9 cellular contexts compared by ENCODE assay signal in the genomic region with DNA sequence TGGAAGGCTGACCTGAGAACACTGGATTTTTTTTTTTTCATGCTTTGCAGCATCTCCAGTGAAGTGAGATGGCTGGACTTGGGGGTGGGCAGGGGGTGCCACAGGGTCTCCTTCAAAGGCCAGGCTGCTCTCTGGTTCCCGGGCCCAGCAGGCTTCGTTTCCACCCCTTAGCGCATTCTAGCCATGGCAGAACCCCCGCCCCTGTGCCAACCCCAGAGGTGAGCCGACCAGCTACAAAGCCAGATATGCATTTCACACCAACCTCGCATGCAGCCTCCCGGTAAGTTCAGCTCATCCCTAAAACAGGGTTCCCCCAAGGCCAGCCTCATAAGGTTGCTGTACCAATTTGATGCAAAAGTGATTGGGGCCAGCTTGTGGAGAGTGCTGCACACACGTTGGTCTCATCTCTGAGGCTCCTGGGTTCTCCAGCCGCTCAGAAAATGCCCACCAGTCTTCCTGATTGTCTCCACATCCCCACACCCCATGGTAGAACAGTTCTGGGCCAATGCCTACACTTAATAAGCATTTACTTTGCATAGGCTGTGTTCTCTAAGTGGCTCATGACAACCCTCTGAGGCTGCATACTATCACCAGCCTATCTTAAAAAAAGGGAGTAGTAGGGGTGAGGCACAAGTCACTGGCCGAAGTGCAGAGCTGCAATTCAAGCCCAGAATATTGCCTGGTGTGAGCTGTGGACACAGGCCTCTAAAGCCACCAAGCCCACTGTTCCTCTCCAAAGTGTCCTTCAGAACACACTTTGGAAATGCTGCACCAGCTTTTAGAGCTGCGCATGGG. TPM values are rescaled to one million over a fixed set of nuclear protein-coding genes. Genes with fewer than 3 reads are reported as not detected.
DNase-seq lines count a peak whose midpoint lies in the region; ATAC-seq and TF ChIP-seq lines count a peak whose summit lies in the region.
"Had no signal": no experiment of that assay in that cellular context is flagged by ENCODE, and none has a peak within 500 bp of the region (broad histone marks: within the 10 kb centered on the region; RNA-seq: fewer than 3 reads in every experiment).

No MANE protein-coding gene starts in this region.

- TF ChIP-seq CTCF in CD4-positive, alpha-beta T cell (IDR thresholded peaks at IDR 0.05), result no peak
- TF ChIP-seq CTCF in HFFc6 (IDR thresholded peaks at IDR 0.05) (no peak), body of pancreas (IDR thresholded peaks at IDR 0.05) (no peak)

- peak overlapping the region; percentile 44 for H3K4me3 Mint-ChIP-seq in CD4-positive, alpha-beta T cell
- no peak overlapping the region for H3K4me3 Mint-ChIP-seq in HFFc6
- peak overlapping the region in 4 of 10 donors; percentile 2 to 57 (median 25) for H3K4me3 Mint-ChIP-seq in naive thymus-derived CD8-positive, alpha-beta T cell

- WGBS in body of pancreas, 2 donors, result 84 to 88% methylated on average over 11 of the region's 11 CpGs

- no peak overlapping the region for H3K4me3 ChIP-seq in body of pancreas

- peaks cover 90% of the 10 kb centered on the region for H3K4me1 ChIP-seq in body of pancreas

- CTCF ChIA-PET in CD4-positive, alpha-beta T cell (lab: Charles Lee), result no interaction called here

- no peaks in the 10 kb centered on the region for H3K27me3 ChIP-seq in CD4-positive, alpha-beta T cell (ENCODE audit: control insufficient read depth, insufficient read depth, low read length)
- no peaks in the 10 kb centered on the region for H3K27me3 ChIP-seq in body of pancreas

- DNase-seq in CD4-positive, alpha-beta T cell, result no peak
- DNase-seq in HFFc6 (no peak), body of pancreas (no peak), iPS-NIHi7 (ENCODE audit: extremely low spot score) (no peak), SHP77 treated with DMSO at 0.1 percent for 48 hours (lab: John Stamatoyannopoulos, UW) (no peak), NCI-H774 (lab: John Stamatoyannopoulos, UW) (no peak)
- no peak for DNase-seq in naive thymus-derived CD8-positive, alpha-beta T cell
- DNase-seq: activated CD4-positive, alpha-beta T cell treated with anti-CD3 and anti-CD28 coated beads, Interleukin-2, amount 50 U/mL, for 4 hours had no signal

- intact Hi-C loops in CD4-positive, alpha-beta T cell (cut with DNase I, micrococcal nuclease), result loop anchor here (2.0 to 10.0 kb wide), 3 partner anchors 21 to 47 kb away; a partner anchor contains a TSS
- intact Hi-C loops in body of pancreas (cut with DNase I), result no loop called here

- POLR2A ChIA-PET in CD4-positive, alpha-beta T cell (lab: Charles Lee), result interaction anchor here (0.7 to 3.3 kb wide), 6 partner anchors 13 to 188 kb away, joined by 3 to 28 read pairs (median 8); no protein-coding TSS in a partner anchor
- POLR2A ChIA-PET in naive thymus-derived CD8-positive, alpha-beta T cell (lab: Charles Lee), result interaction anchor here (0.8 to 5.1 kb wide), 4 partner anchors 14 to 46 kb away, joined by 3 to 35 read pairs (median 15); a partner anchor contains a TSS

- H3K9me3 Mint-ChIP-seq in CD4-positive, alpha-beta T cell, result no peaks in the 10 kb centered on the region
- no peaks in the 10 kb centered on the region for H3K9me3 Mint-ChIP-seq in HFFc6
- H3K9me3 Mint-ChIP-seq in naive thymus-derived CD8-positive, alpha-beta T cell, result no peaks in the 10 kb centered on the region

- no peaks in the 10 kb centered on the region for H3K27me3 Mint-ChIP-seq in CD4-positive, alpha-beta T cell
- H3K27me3 Mint-ChIP-seq in HFFc6 (ENCODE audit: insufficient read depth), result peaks cover 4% of the 10 kb centered on the region
- H3K27me3 Mint-ChIP-seq in naive thymus-derived CD8-positive, alpha-beta T cell, result no peaks in the 10 kb centered on the region

- no peak for ATAC-seq in CD4-positive, alpha-beta T cell (ENCODE audit: poor library complexity)
- ATAC-seq in body of pancreas (no peak), HG03457 (IDR thresholded peaks at IDR 0.05; ENCODE audit: unreplicated experiment) (no peak)
- ATAC-seq in naive thymus-derived CD8-positive, alpha-beta T cell, result no peak

- H3K36me3 Mint-ChIP-seq in CD4-positive, alpha-beta T cell (ENCODE audit: low read depth), result peaks cover 31% of the 10 kb centered on the region
- H3K36me3 Mint-ChIP-seq in HFFc6 (ENCODE audit: low read depth), result peaks cover 23% of the 10 kb centered on the region
- no peaks in the 10 kb centered on the region for H3K36me3 Mint-ChIP-seq in naive thymus-derived CD8-positive, alpha-beta T cell

- no peaks in the 10 kb centered on the region for H3K36me3 ChIP-seq in body of pancreas (replicated peaks in 1 of 2; ENCODE audit: insufficient read depth in 1 of 2, low read depth in 2 of 2)

- peak overlapping the region; percentile 84 for H3K27ac Mint-ChIP-seq in CD4-positive, alpha-beta T cell
- H3K27ac Mint-ChIP-seq in HFFc6, result peak overlapping the region; percentile 93
- H3K27ac Mint-ChIP-seq in naive thymus-derived CD8-positive, alpha-beta T cell, result peak overlapping the region in 7 of 10 donors; percentile 9 to 65 (median 28)

- peaks cover 97% of the 10 kb centered on the region for H3K4me1 Mint-ChIP-seq in CD4-positive, alpha-beta T cell (ENCODE audit: low read depth)
- peaks cover 100% of the 10 kb centered on the region for H3K4me1 Mint-ChIP-seq in HFFc6 (ENCODE audit: low read depth)
- H3K4me1 Mint-ChIP-seq in naive thymus-derived CD8-positive, alpha-beta T cell, result peaks cover 47 to 98% (median 90%) of the 10 kb centered on the region in 4 donors

- no peak for TF ChIP-seq POLR2A in body of pancreas (IDR thresholded peaks at IDR 0.05)

- H3K27ac ChIP-seq in CD4-positive, alpha-beta T cell (ENCODE audit: low read depth, low read length), result no peak overlapping the region
- H3K27ac ChIP-seq in body of pancreas, result peak overlapping the region in 3 of 4 donors; percentile 86 to 91 (median 91)

- no peaks in the 10 kb centered on the region for H3K9me3 ChIP-seq in CD4-positive, alpha-beta T cell (ENCODE audit: control insufficient read depth, low read length)
- H3K9me3 ChIP-seq in body of pancreas, result no peaks in the 10 kb centered on the region

RNA-seq across cellular contexts. Expression of a gene that starts 23.3 kb away (rescaled TPM):
- 100 to 1,000 TPM; 244 to 254 TPM for total RNA-seq in CD4-positive, alpha-beta T cell
- total RNA-seq in HFFc6 (2021; fragmentation: NEBNext Ultra II Directional; extraction: Animal tissue kit (Norgen Biotek cat#: 25700)), result 10 to 100 TPM; 29.6 to 35.8 (median 30.7) TPM
- total RNA-seq in body of pancreas, result 10 to 100 TPM; 23.3 to 44.5 TPM
- total RNA-seq in naive thymus-derived CD8-positive, alpha-beta T cell, result 10 to 100 TPM; 30.9 to 32.5 TPM
- polyA plus RNA-seq in naive thymus-derived CD8-positive, alpha-beta T cell, result 1 to 10 TPM; 2.3 to 4.9 (median 4.8) TPM

Comparison
In these comparisons a context has a peak if more than half of its experiments do, and no peak if none do; other contexts are left out.
1. H3K27ac Mint-ChIP-seq: peak in every context shown above with its lines; median percentile 93 in HFFc6; 84 in CD4-positive, alpha-beta T cell; 28 in naive thymus-derived CD8-positive, alpha-beta T cell.
2. RNA of a gene that starts 23.3 kb away (total RNA-seq): 244 to 254 TPM in CD4-positive, alpha-beta T cell; 23.3 to 44.5 TPM in body of pancreas, 30.9 to 32.5 TPM in naive thymus-derived CD8-positive, alpha-beta T cell and 29.6 to 35.8 TPM in HFFc6; every median in the first group is over 4 times any median in the second.